In genomic region chr12:107525063-107525718, GRCh38 we compare ENCODE assay signal across 29 cellular contexts.
"Had no signal": no experiment of that assay in that cellular context is flagged by ENCODE, and none has a peak within 500 bp of the region (broad histone marks: within the 10 kb centered on the region; RNA-seq: fewer than 3 reads in every experiment).

No MANE protein-coding gene starts in this region.

- H3K27ac ChIP-seq: adrenal gland, ascending aorta, coronary artery, pancreas, prostate gland, stomach, tibial artery, VCaP had no signal

- H3K4me3 ChIP-seq: adrenal gland, ascending aorta, coronary artery, gastroesophageal sphincter, pancreas, prostate gland, smooth muscle cell, stomach, tibial artery had no signal

- H3K4me1 Mint-ChIP-seq: brain; mesothelial cell of epicardium; neural crest cell; stimulated activated memory B cell treated with anti-CD40 and anti-IgM and Interleukin-4, amounts not matched to agents 10 μg/mL and 1 μg/mL and 100 μg/mL, for 72 hours had no signal

- DNase-seq: activated CD4-positive, alpha-beta memory T cell treated with anti-CD3 and anti-CD28 coated beads for 36 hours; activated CD4-positive, alpha-beta T cell treated with anti-CD3 and anti-CD28 coated beads for 48 hours; activated naive CD4-positive, alpha-beta T cell; activated T-cell treated with anti-CD3 and anti-CD28 coated beads for 4 hours; activated T-cell treated with anti-CD3 and anti-CD28 coated beads, Interleukin-2, amount 50 U/mL, for 72 hours; adrenal gland; effector memory CD8-positive, alpha-beta T cell; erythroblast; hippocampal formation; naive B cell; nucleus accumbens; pancreas; retina; stimulated activated CD4-positive, alpha-beta T cell treated with anti-CD3 and anti-CD28 coated beads, Interleukin-1b, Interleukin-23, amount 100 ng/mL, for 48 hours; stimulated activated CD4-positive, alpha-beta T cell treated with anti-CD3 and anti-CD28 coated beads, Interleukin-4, amount 100 ng/mL, for 4 hours; stimulated activated CD8-positive, alpha-beta memory T cell treated with anti-CD3 and anti-CD28 coated beads, Interleukin-4, amount 100 ng/mL, for 48 hours; stomach; tibial artery had no signal

- H3K4me1 ChIP-seq: adrenal gland, ascending aorta, gastroesophageal sphincter, pancreas, prostate gland, stomach, tibial artery had no signal

- H3K27me3 Mint-ChIP-seq: activated CD4-positive, alpha-beta memory T cell treated with anti-CD3 and anti-CD28 coated beads for 36 hours; effector memory CD8-positive, alpha-beta T cell had no signal

- H3K36me3 ChIP-seq: adrenal gland, ascending aorta, gastroesophageal sphincter, pancreas, prostate gland, stomach, tibial artery had no signal

- H3K4me3 Mint-ChIP-seq: activated CD4-positive, alpha-beta memory T cell treated with anti-CD3 and anti-CD28 coated beads for 36 hours; activated T-cell treated with anti-CD3 and anti-CD28 coated beads, Interleukin-2, amount 50 U/mL, for 72 hours; brain; effector memory CD8-positive, alpha-beta T cell; mesothelial cell of epicardium; naive B cell; neural crest cell; stimulated activated memory B cell treated with anti-CD40 and anti-IgM and Interleukin-4, amounts not matched to agents 10 μg/mL and 1 μg/mL and 100 μg/mL, for 72 hours had no signal

- H3K27ac Mint-ChIP-seq: activated CD4-positive, alpha-beta memory T cell treated with anti-CD3 and anti-CD28 coated beads for 36 hours; activated naive CD4-positive, alpha-beta T cell treated with anti-CD3 and anti-CD28 coated beads, Interleukin-2, amount 50 U/mL, for 72 hours; activated T-cell treated with anti-CD3 and anti-CD28 coated beads, Interleukin-2, amount 50 U/mL, for 72 hours; brain; mesothelial cell of epicardium; stimulated activated memory B cell treated with anti-CD40 and anti-IgM and Interleukin-4, amounts not matched to agents 10 μg/mL and 1 μg/mL and 100 μg/mL, for 72 hours had no signal

- H3K36me3 Mint-ChIP-seq: mesothelial cell of epicardium; stimulated activated memory B cell treated with anti-CD40 and anti-IgM and Interleukin-4, amounts not matched to agents 10 μg/mL and 1 μg/mL and 100 μg/mL, for 72 hours had no signal

- H3K27me3 ChIP-seq: adrenal gland, ascending aorta, gastroesophageal sphincter, pancreas, stomach, tibial artery had no signal

- ATAC-seq: activated T-cell treated with anti-CD3 and anti-CD28 coated beads, Interleukin-2, amount 50 U/mL, for 72 hours; effector memory CD8-positive, alpha-beta T cell; stimulated activated memory B cell treated with anti-CD40 and anti-IgM and Interleukin-4, amounts not matched to agents 10 μg/mL and 1 μg/mL and 100 μg/mL, for 72 hours had no signal

- H3K4me2 ChIP-seq: smooth muscle cell had no signal

- H3K9me3 ChIP-seq: adrenal gland, ascending aorta, pancreas, prostate gland, tibial artery had no signal
